In the genomic region with DNA sequence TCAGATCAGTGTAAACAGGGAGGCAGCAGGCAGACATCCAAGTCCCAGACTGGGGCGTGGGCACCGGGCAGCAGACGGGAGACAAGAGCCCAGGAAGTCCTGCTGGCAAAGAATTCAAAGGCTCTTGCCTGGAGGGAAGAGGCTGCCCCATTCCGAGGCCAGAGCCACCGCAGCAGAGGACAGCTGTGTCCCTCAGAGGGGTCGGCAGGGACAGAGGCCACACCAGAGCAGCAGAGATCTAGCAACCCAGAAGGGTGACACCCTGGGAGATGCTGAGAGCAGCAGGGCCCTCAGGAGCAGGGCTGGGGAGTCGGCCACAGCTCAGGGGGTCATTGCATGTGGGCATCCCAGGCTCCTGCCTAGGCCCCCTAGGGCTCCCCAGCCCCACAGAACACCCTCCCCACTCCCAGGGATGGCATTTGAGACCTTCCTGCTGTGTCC, we compare ENCODE assay signal across 27 cellular contexts. TPM values are rescaled to one million over a fixed set of nuclear protein-coding genes. Genes with fewer than 3 reads are reported as not detected.
A peak's percentile ranks its signal among the peaks of the same experiment; 100 is the strongest.
DNase-seq lines count a peak whose midpoint lies in the region; ATAC-seq and TF ChIP-seq lines count a peak whose summit lies in the region.
"Had no signal": no experiment of that assay in that cellular context is flagged by ENCODE, and none has a peak within 500 bp of the region (broad histone marks: within the 10 kb centered on the region; RNA-seq: fewer than 3 reads in every experiment).

No MANE protein-coding gene starts in this region.

- H3K27ac Mint-ChIP-seq in HFFc6 = peak overlapping the region; percentile 97
- H3K27ac Mint-ChIP-seq: activated T-cell treated with anti-CD3 and anti-CD28 coated beads, Interleukin-2, amount 50 U/mL, for 24 hours; T-helper 2 cell treated with Interferon-gamma antibody and Interleukin-4, amounts not matched to agents 5 μg/mL and 100 μg/mL, for 36 hours had no signal

- WGBS in right cardiac atrium = 55% methylated on average over 7 of the region's 7 CpGs
- 52 to 72% (median 57%) methylated on average over 7 of the region's 7 CpGs for WGBS in psoas muscle, 3 donors

- H3K9me3 ChIP-seq in BE2C (no peaks in the 10 kb centered on the region), right cardiac atrium (ENCODE audit: control insufficient read depth, low read length) (no peaks in the 10 kb centered on the region), psoas muscle (no peaks in the 10 kb centered on the region)
- H3K9me3 ChIP-seq: body of pancreas, Caco-2, HAP-1 had no signal

- H3K27me3 ChIP-seq in BE2C (no peaks in the 10 kb centered on the region), right cardiac atrium (ENCODE audit: control insufficient read depth, insufficient read depth) (no peaks in the 10 kb centered on the region), psoas muscle (ENCODE audit: insufficient read depth in 3 of 3, low read length in 2 of 3) (no peaks in the 10 kb centered on the region)
- H3K27me3 ChIP-seq: BLaER1 treated with 17β-estradiol and CSF1 and Interleukin-3, amounts not matched to agents 10 nM and 100 nM; body of pancreas had no signal

- ATAC-seq in right cardiac atrium = no peak
- no peak for ATAC-seq in psoas muscle
- ATAC-seq in HG03196 (IDR thresholded peaks at IDR 0.05; ENCODE audit: unreplicated experiment) = no peak
- ATAC-seq: body of pancreas had no signal

- peaks cover 19% of the 10 kb centered on the region for H3K36me3 Mint-ChIP-seq in HFFc6 (ENCODE audit: low read depth)

- intact Hi-C loops in right cardiac atrium (cut with DNase I) = no loop called here
- intact Hi-C loops in psoas muscle (cut with DNase I) = no loop called here

- H3K36me3 ChIP-seq in BE2C (no peaks in the 10 kb centered on the region), psoas muscle (ENCODE audit: insufficient read depth in 1 of 2, low read depth in 1 of 2) (no peaks in the 10 kb centered on the region)
- H3K36me3 ChIP-seq: BLaER1 treated with 17β-estradiol and CSF1 and Interleukin-3, amounts not matched to agents 10 nM and 100 nM; HAP-1; WERI-Rb-1 had no signal

- no peak for TF ChIP-seq CTCF in BE2C (IDR thresholded peaks at IDR 0.05; ENCODE audit: low read depth, low read length)
- no peak for TF ChIP-seq CTCF in HFFc6 (IDR thresholded peaks at IDR 0.05)
- TF ChIP-seq CTCF in psoas muscle (IDR thresholded peaks at IDR 0.05) = no peak

- H3K4me1 Mint-ChIP-seq in HFFc6 (ENCODE audit: low read depth) = peaks cover 67% of the 10 kb centered on the region

- peaks cover 2% of the 10 kb centered on the region for H3K27me3 Mint-ChIP-seq in HFFc6 (ENCODE audit: insufficient read depth)

- no peak overlapping the region for H3K4me3 Mint-ChIP-seq in HFFc6
- H3K4me3 Mint-ChIP-seq: activated T-cell treated with anti-CD3 and anti-CD28 coated beads, Interleukin-2, amount 50 U/mL, for 24 hours; T-helper 2 cell treated with Interferon-gamma antibody and Interleukin-4, amounts not matched to agents 5 μg/mL and 100 μg/mL, for 36 hours had no signal

- H3K4me1 ChIP-seq in BE2C (no peaks in the 10 kb centered on the region), right cardiac atrium (ENCODE audit: control insufficient read depth, insufficient read depth, low read length) (peaks cover 2% of the 10 kb centered on the region), psoas muscle (peaks cover 5% of the 10 kb centered on the region)
- H3K4me1 ChIP-seq: body of pancreas, Caco-2, HAP-1 had no signal

- no peak overlapping the region for H3K27ac ChIP-seq in right cardiac atrium (ENCODE audit: low read length)
- H3K27ac ChIP-seq in psoas muscle = no peak overlapping the region
- H3K27ac ChIP-seq: BLaER1 treated with 17β-estradiol and CSF1 and Interleukin-3, amounts not matched to agents 10 nM and 100 nM; body of pancreas; epithelial cell of prostate; WERI-Rb-1 had no signal

- DNase-seq in BE2C (peak; percentile 2), HFFc6 (no peak), right cardiac atrium (peak; percentile 18 to 55 (median 47)), psoas muscle (peak; percentile 10 to 34), C1 segment of cervical spinal cord (lab: John Stamatoyannopoulos, UW) (no peak), UCSD-AML1 (lab: John Stamatoyannopoulos, UW; ENCODE audit: unreplicated experiment) (no peak)
- DNase-seq: activated CD4-positive, alpha-beta T cell treated with anti-CD3 and anti-CD28 coated beads for 48 hours; activated CD8-positive, alpha-beta memory T cell treated with anti-CD3 and anti-CD28 coated beads for 24 hours; activated naive CD4-positive, alpha-beta T cell; activated T-cell treated with anti-CD3 and anti-CD28 coated beads, Interleukin-2, amount 50 U/mL, for 24 hours; DND-41; NCI-H1436; NCI-H2107; SHP77; stimulated activated CD4-positive, alpha-beta T cell treated with anti-CD3 and anti-CD28 coated beads, Interleukin-4, amount 100 ng/mL, for 1 hour; trophoblast cell; WERI-Rb-1 had no signal

- H3K4me3 ChIP-seq in BE2C (ENCODE audit: low read depth, low read length) (no peak overlapping the region), right cardiac atrium (ENCODE audit: low read length) (no peak overlapping the region), psoas muscle (no peak overlapping the region)
- H3K4me3 ChIP-seq: BLaER1 treated with 17β-estradiol and CSF1 and Interleukin-3, amounts not matched to agents 10 nM and 100 nM; body of pancreas; HAP-1 had no signal

- peaks cover 8% of the 10 kb centered on the region for H3K9me3 Mint-ChIP-seq in HFFc6
- H3K9me3 Mint-ChIP-seq: activated T-cell treated with anti-CD3 and anti-CD28 coated beads, Interleukin-2, amount 50 U/mL, for 24 hours; T-helper 2 cell treated with Interferon-gamma antibody and Interleukin-4, amounts not matched to agents 5 μg/mL and 100 μg/mL, for 36 hours had no signal

RNA-seq across cellular contexts. Expression of a gene that starts 29.1 kb away (rescaled TPM):
- 0.49 TPM for polyA plus RNA-seq in BE2C (2012; ENCODE audit: insufficient read depth, insufficient read length, low read depth)
- total RNA-seq in HFFc6 (2021; fragmentation: NEBNext Ultra II Directional; extraction: Animal tissue kit (Norgen Biotek cat#: 25700)) = 10 to 100 TPM; 31.5 to 38.4 (median 34.1) TPM
- 10 to 100 TPM; 11.9 to 23.2 (median 18.0) TPM for total RNA-seq in right cardiac atrium
- 7.0 TPM for polyA plus RNA-seq in right cardiac atrium
- 1 to 10 TPM; 1.9 to 3.7 (median 2.5) TPM for total RNA-seq in psoas muscle
- 1 to 10 TPM in 1 of 3 donors, under 1 TPM in 2; 0.83 to 2.0 (median 0.97) TPM for polyA plus RNA-seq in psoas muscle
- total RNA-seq: NCI-H460, OCI-LY7 had no signal
- polyA plus RNA-seq: keratinocyte had no signal

Comparison
In these comparisons a context has a peak if more than half of its experiments do, and no peak if none do; other contexts are left out.
1. DNase-seq: peak in BE2C (single experiment), right cardiac atrium (3 of 3) and psoas muscle (2 of 2); none in HFFc6 (single experiment), C1 segment of cervical spinal cord (0 of 14) and UCSD-AML1 (single experiment).